ENCODE assay signal across 8 cellular contexts in genomic region chr12:54596526-54596946, GRCh38. TPM values are rescaled to one million over a fixed set of nuclear protein-coding genes. Genes with fewer than 3 reads are reported as not detected.
DNase-seq lines count a peak whose midpoint lies in the region; ATAC-seq lines count a peak whose summit lies in the region.

No MANE protein-coding gene starts in this region.

- ATAC-seq in GM19467 (IDR thresholded peaks at IDR 0.05; ENCODE audit: unreplicated experiment) (no peak), GM19324 (IDR thresholded peaks at IDR 0.05; ENCODE audit: low FRiP score, unreplicated experiment) (no peak)

- H3K4me1 ChIP-seq in SJCRH30, result 0 out of 2 replicates have a peak, but pooled peaks cover 2% of the 10 kb centered on the region

- H3K4me3 ChIP-seq in SJCRH30, result no peak overlapping the region

- H3K27ac Mint-ChIP-seq in activated naive CD8-positive, alpha-beta T cell treated with anti-CD3 and anti-CD28 coated beads for 36 hours, result no peak overlapping the region

- intact Hi-C loops in cardiac septum (cut with DNase I), result no loop called here

- H3K36me3 Mint-ChIP-seq in activated naive CD8-positive, alpha-beta T cell treated with anti-CD3 and anti-CD28 coated beads for 36 hours, result no peaks in the 10 kb centered on the region

- DNase-seq in COLO829 (ENCODE audit: low spot score) (peak; percentile 64), HK-2 (ENCODE audit: unreplicated experiment) (peak; percentile 50), SJCRH30 (peak; percentile 41 to 77), cardiac septum (ENCODE audit: low spot score) (peak; percentile 74), pulmonary artery endothelial cell (ENCODE audit: low read depth, low spot score) (peak; percentile 22)
- peak; percentile 29 for DNase-seq in activated naive CD8-positive, alpha-beta T cell treated with anti-CD3 and anti-CD28 coated beads for 36 hours

- peaks cover 8% of the 10 kb centered on the region for H3K27me3 Mint-ChIP-seq in activated naive CD8-positive, alpha-beta T cell treated with anti-CD3 and anti-CD28 coated beads for 36 hours

- no peaks in the 10 kb centered on the region for H3K36me3 ChIP-seq in SJCRH30

- no peak overlapping the region for H3K27ac ChIP-seq in SJCRH30

- H3K27me3 ChIP-seq in SJCRH30, result peaks cover 14% of the 10 kb centered on the region

- no peaks in the 10 kb centered on the region for H3K9me3 ChIP-seq in SJCRH30 (replicated peaks)

- no peaks in the 10 kb centered on the region for H3K9me3 Mint-ChIP-seq in activated naive CD8-positive, alpha-beta T cell treated with anti-CD3 and anti-CD28 coated beads for 36 hours

- H3K4me1 Mint-ChIP-seq in activated naive CD8-positive, alpha-beta T cell treated with anti-CD3 and anti-CD28 coated beads for 36 hours, result peaks cover 5% of the 10 kb centered on the region

- no peak overlapping the region for H3K4me3 Mint-ChIP-seq in activated naive CD8-positive, alpha-beta T cell treated with anti-CD3 and anti-CD28 coated beads for 36 hours

RNA-seq across cellular contexts. Expression of gene PPP1R1A, which starts 8.1 kb away (rescaled TPM):
- not detected in 2 replicates for total RNA-seq in SJCRH30 (2014; rRNA removed; shearing (Covaris generic))
- not detected for total RNA-seq in activated naive CD8-positive, alpha-beta T cell treated with anti-CD3 and anti-CD28 coated beads for 36 hours
- 37.9 TPM for total RNA-seq in cardiac septum
- total RNA-seq in pulmonary artery endothelial cell, result not detected in 2 replicates

RNA-seq across cellular contexts. Expression of gene LACRT, which starts 38.2 kb away (rescaled TPM):
- not detected in 2 replicates for total RNA-seq in SJCRH30 (2014; rRNA removed; shearing (Covaris generic))
- not detected for total RNA-seq in activated naive CD8-positive, alpha-beta T cell treated with anti-CD3 and anti-CD28 coated beads for 36 hours
- total RNA-seq in cardiac septum, result not detected
- total RNA-seq in pulmonary artery endothelial cell, result not detected in 2 replicates

RNA-seq across cellular contexts. Expression of gene PDE1B, which starts 47.1 kb away (rescaled TPM):
- not detected in 2 replicates for total RNA-seq in SJCRH30 (2014; rRNA removed; shearing (Covaris generic))
- 10 to 100 TPM in 1 of 2 experiments, 1 to 10 TPM in 1; 9.6 to 10.7 TPM for total RNA-seq in activated naive CD8-positive, alpha-beta T cell treated with anti-CD3 and anti-CD28 coated beads for 36 hours
- total RNA-seq in cardiac septum, result 2.4 TPM
- total RNA-seq in pulmonary artery endothelial cell, result not detected in 2 replicates

RNA-seq across cellular contexts. Expression of gene DCD, which starts 51.6 kb away (rescaled TPM):
- not detected in 2 replicates for total RNA-seq in SJCRH30 (2014; rRNA removed; shearing (Covaris generic))
- total RNA-seq in activated naive CD8-positive, alpha-beta T cell treated with anti-CD3 and anti-CD28 coated beads for 36 hours, result not detected
- total RNA-seq in cardiac septum (not detected), pulmonary artery endothelial cell (not detected in 2 replicates)

Comparison
In these comparisons a context has a peak if more than half of its experiments do, and no peak if none do; other contexts are left out.
1. DNase-seq: peak in every context shown above with its lines; median percentile 74 in cardiac septum; 64 in COLO829; 59 in SJCRH30; 50 in HK-2; 29 in activated naive CD8-positive, alpha-beta T cell treated with anti-CD3 and anti-CD28 coated beads for 36 hours; 22 in pulmonary artery endothelial cell.
2. RNA of gene PPP1R1A, which starts 8.1 kb away (total RNA-seq): 37.9 TPM in cardiac septum (single experiment); not detected in SJCRH30, not detected in activated naive CD8-positive, alpha-beta T cell treated with anti-CD3 and anti-CD28 coated beads for 36 hours and not detected in pulmonary artery endothelial cell; every median in the first group is over 10 times any median in the second.